Comparison of ENCODE assay signal across 9 cellular contexts in genomic region chr12:67400742-67401141, GRCh38.
"Had no signal": no experiment of that assay in that cellular context is flagged by ENCODE, and none has a peak within 500 bp of the region (broad histone marks: within the 10 kb centered on the region; RNA-seq: fewer than 3 reads in every experiment).

No MANE protein-coding gene starts in this region.

- H3K4me2 ChIP-seq: GM23338 had no signal

- H3K9ac ChIP-seq: GM23248 had no signal

- H3K27ac ChIP-seq: GM23248 had no signal

- H3K4me1 ChIP-seq: HAP-1 had no signal

- H3K36me3 ChIP-seq: HAP-1 had no signal

- H3K4me3 ChIP-seq: GM23248, GM23338, HAP-1 had no signal

- H3K27ac Mint-ChIP-seq: GM23338, H9, HFFc6 had no signal

- H3K9me3 ChIP-seq: HAP-1 had no signal

- H3K4me1 Mint-ChIP-seq: GM23338, H9 had no signal

- ATAC-seq: GM23338, HCT116 had no signal

- H2AFZ ChIP-seq: GM23248, GM23338 had no signal

- H3K4me3 Mint-ChIP-seq: GM23338, H9, HFFc6 had no signal

- DNase-seq: GM23248, GOT3, H7, H9, HCEC 1CT, HFFc6 had no signal
